Comparison of ENCODE assay signal across 12 cellular contexts in the genomic region with DNA sequence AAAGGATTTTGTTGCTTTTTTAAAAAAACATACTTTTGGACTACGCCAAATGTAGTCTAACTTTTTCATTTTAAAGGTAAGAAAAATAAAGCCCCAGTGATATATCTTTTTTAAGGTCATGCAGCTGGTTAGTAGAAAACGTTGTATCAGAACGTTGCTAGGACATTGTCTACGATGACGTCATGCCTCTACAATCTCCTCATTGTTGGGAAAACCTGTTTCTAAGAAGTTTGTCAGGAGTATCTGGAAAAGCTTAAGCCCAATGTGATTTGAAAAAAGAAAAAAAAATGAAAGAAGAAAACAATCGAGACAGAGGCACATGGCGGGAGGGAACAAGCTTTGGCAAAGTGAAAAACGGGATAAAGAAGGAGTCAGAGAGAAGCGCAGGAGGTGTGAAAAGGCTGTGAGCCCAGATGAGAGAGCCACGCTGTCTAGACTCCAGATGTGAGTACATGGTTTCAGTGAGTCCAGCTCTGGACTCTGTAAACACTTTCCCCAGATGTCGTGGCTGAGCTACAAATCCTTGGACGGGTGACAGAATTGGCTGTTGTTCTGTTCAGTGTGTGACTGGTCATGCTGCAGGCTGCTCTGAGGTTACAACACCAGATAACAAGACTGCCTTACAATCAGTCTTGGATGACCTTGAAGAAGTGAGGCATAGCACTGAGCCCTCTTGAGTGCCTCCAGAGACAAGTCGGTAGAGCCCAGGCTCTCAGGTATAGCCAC.
DNase-seq lines count a peak whose midpoint lies in the region; ATAC-seq and TF ChIP-seq lines count a peak whose summit lies in the region.
"Had no signal": no experiment of that assay in that cellular context is flagged by ENCODE, and none has a peak within 500 bp of the region (broad histone marks: within the 10 kb centered on the region; RNA-seq: fewer than 3 reads in every experiment).

No MANE protein-coding gene starts in this region.

- TF ChIP-seq CTCF in Peyer's patch (IDR thresholded peaks at IDR 0.05) (no peak), fibroblast of villous mesenchyme (IDR thresholded peaks at IDR 0.05; ENCODE audit: insufficient read depth, low read depth, low read length) (no peak), thyroid gland (IDR thresholded peaks at IDR 0.05) (no peak), natural killer cell (IDR thresholded peaks at IDR 0.05) (no peak)

- H3K27ac Mint-ChIP-seq in natural killer cell, result no peak overlapping the region
- no peak overlapping the region for H3K27ac Mint-ChIP-seq in activated naive CD8-positive, alpha-beta T cell treated with anti-CD3 and anti-CD28 coated beads, Interleukin-2, amount 50 U/mL, for 24 hours
- H3K27ac Mint-ChIP-seq in naive thymus-derived CD8-positive, alpha-beta T cell, result no peak overlapping the region
- H3K27ac Mint-ChIP-seq: CD4-positive, alpha-beta memory T cell had no signal

- no peak for ATAC-seq in natural killer cell
- ATAC-seq in activated naive CD8-positive, alpha-beta T cell treated with anti-CD3 and anti-CD28 coated beads, Interleukin-2, amount 50 U/mL, for 24 hours, result no peak
- ATAC-seq in naive thymus-derived CD8-positive, alpha-beta T cell, result no peak

- no peak overlapping the region for H3K4me3 Mint-ChIP-seq in natural killer cell
- H3K4me3 Mint-ChIP-seq in activated naive CD8-positive, alpha-beta T cell treated with anti-CD3 and anti-CD28 coated beads, Interleukin-2, amount 50 U/mL, for 24 hours, result no peak overlapping the region
- H3K4me3 Mint-ChIP-seq in naive thymus-derived CD8-positive, alpha-beta T cell, result no peak overlapping the region
- H3K4me3 Mint-ChIP-seq: CD4-positive, alpha-beta memory T cell had no signal

- H3K36me3 ChIP-seq in Peyer's patch (no peaks in the 10 kb centered on the region), thyroid gland (no peaks in the 10 kb centered on the region)
- H3K36me3 ChIP-seq: vagina had no signal

- H3K27me3 Mint-ChIP-seq in natural killer cell (ENCODE audit: low read depth in 2 of 2), result no peaks in the 10 kb centered on the region
- H3K27me3 Mint-ChIP-seq in activated naive CD8-positive, alpha-beta T cell treated with anti-CD3 and anti-CD28 coated beads, Interleukin-2, amount 50 U/mL, for 24 hours, result no peaks in the 10 kb centered on the region
- H3K27me3 Mint-ChIP-seq in naive thymus-derived CD8-positive, alpha-beta T cell, result no peaks in the 10 kb centered on the region
- H3K27me3 Mint-ChIP-seq: CD4-positive, alpha-beta memory T cell had no signal

- no peaks in the 10 kb centered on the region for H3K4me1 Mint-ChIP-seq in natural killer cell
- H3K4me1 Mint-ChIP-seq in activated naive CD8-positive, alpha-beta T cell treated with anti-CD3 and anti-CD28 coated beads, Interleukin-2, amount 50 U/mL, for 24 hours, result no peaks in the 10 kb centered on the region
- H3K4me1 Mint-ChIP-seq in naive thymus-derived CD8-positive, alpha-beta T cell, result no peaks in the 10 kb centered on the region
- H3K4me1 Mint-ChIP-seq: CD4-positive, alpha-beta memory T cell had no signal

- H3K4me3 ChIP-seq in Peyer's patch (no peak overlapping the region), fibroblast of villous mesenchyme (ENCODE audit: low read depth, low read length) (no peak overlapping the region), thyroid gland (replicated peaks in 1 of 3) (no peak overlapping the region)
- H3K4me3 ChIP-seq: vagina had no signal

- H3K9me3 Mint-ChIP-seq in natural killer cell, result peaks cover 8 to 23% of the 10 kb centered on the region in 2 donors
- H3K9me3 Mint-ChIP-seq in activated naive CD8-positive, alpha-beta T cell treated with anti-CD3 and anti-CD28 coated beads, Interleukin-2, amount 50 U/mL, for 24 hours, result peaks cover 28% of the 10 kb centered on the region
- H3K9me3 Mint-ChIP-seq in naive thymus-derived CD8-positive, alpha-beta T cell, result peaks cover 9 to 41% (median 21%) of the 10 kb centered on the region in 9 donors

- POLR2A ChIA-PET in naive thymus-derived CD8-positive, alpha-beta T cell (lab: Charles Lee), result no interaction called here

- intact Hi-C loops in thyroid gland (cut with DNase I) (no loop called here), natural killer cell (cut with micrococcal nuclease) (no loop called here)

- H3K27ac ChIP-seq in Peyer's patch (peak overlapping the region in 2 of 4 donors; percentile 1 to 12), thyroid gland (peak overlapping the region; percentile 9 to 39 (median 37))
- H3K27ac ChIP-seq: vagina had no signal

- no peaks in the 10 kb centered on the region for H3K27me3 ChIP-seq in Peyer's patch
- no peaks in the 10 kb centered on the region for H3K27me3 ChIP-seq in thyroid gland
- H3K27me3 ChIP-seq: vagina had no signal

- no peaks in the 10 kb centered on the region for H3K9me3 ChIP-seq in Peyer's patch
- H3K9me3 ChIP-seq in thyroid gland, result no peaks in the 10 kb centered on the region
- H3K9me3 ChIP-seq: vagina had no signal

- TF ChIP-seq POLR2A in Peyer's patch (IDR thresholded peaks at IDR 0.05), result no peak
- no peak for TF ChIP-seq POLR2A in thyroid gland (IDR thresholded peaks at IDR 0.05)

- DNase-seq in Peyer's patch (peak in 2 of 3 donors; percentile 30 to 53), fibroblast of villous mesenchyme (ENCODE audit: low read depth) (peak; percentile 38), midbrain (lab: John Stamatoyannopoulos, UW) (peak; percentile 30), thyroid gland (peak; percentile 71 to 80), natural killer cell (no peak)
- DNase-seq in activated naive CD4-positive, alpha-beta T cell treated with Interleukin-2 at 50 U/mL for 16 hours, result no peak
- DNase-seq in activated naive CD8-positive, alpha-beta T cell treated with anti-CD3 and anti-CD28 coated beads, Interleukin-2, amount 50 U/mL, for 24 hours, result no peak
- DNase-seq in naive thymus-derived CD8-positive, alpha-beta T cell, result no peak
- DNase-seq: CD4-positive, alpha-beta memory T cell; NCI-H2081; occipital lobe had no signal

- no peaks in the 10 kb centered on the region for H3K36me3 Mint-ChIP-seq in natural killer cell
- H3K36me3 Mint-ChIP-seq in activated naive CD8-positive, alpha-beta T cell treated with anti-CD3 and anti-CD28 coated beads, Interleukin-2, amount 50 U/mL, for 24 hours (ENCODE audit: low read depth), result no peaks in the 10 kb centered on the region
- peaks cover 0 to 5% (median 0%) of the 10 kb centered on the region in 3 donors for H3K36me3 Mint-ChIP-seq in naive thymus-derived CD8-positive, alpha-beta T cell
- H3K36me3 Mint-ChIP-seq: CD4-positive, alpha-beta memory T cell had no signal

- WGBS in thyroid gland, 2 donors, result 43 to 56% methylated on average over 12 to 13 of the region's 13 CpGs

- no peaks in the 10 kb centered on the region for H3K4me1 ChIP-seq in Peyer's patch
- H3K4me1 ChIP-seq in thyroid gland, result peaks cover 11 to 15% of the 10 kb centered on the region in 2 donors

Comparison
In these comparisons a context has a peak if more than half of its experiments do, and no peak if none do; other contexts are left out.
1. DNase-seq: peak in Peyer's patch (2 of 3), fibroblast of villous mesenchyme (single experiment), midbrain (single experiment) and thyroid gland (2 of 2); none in natural killer cell (single experiment), activated naive CD4-positive, alpha-beta T cell treated with Interleukin-2 at 50 U/mL for 16 hours (single experiment), activated naive CD8-positive, alpha-beta T cell treated with anti-CD3 and anti-CD28 coated beads, Interleukin-2, amount 50 U/mL, for 24 hours (single experiment) and naive thymus-derived CD8-positive, alpha-beta T cell (0 of 10).